ENCODE assay signal across 21 cellular contexts in the genomic region with DNA sequence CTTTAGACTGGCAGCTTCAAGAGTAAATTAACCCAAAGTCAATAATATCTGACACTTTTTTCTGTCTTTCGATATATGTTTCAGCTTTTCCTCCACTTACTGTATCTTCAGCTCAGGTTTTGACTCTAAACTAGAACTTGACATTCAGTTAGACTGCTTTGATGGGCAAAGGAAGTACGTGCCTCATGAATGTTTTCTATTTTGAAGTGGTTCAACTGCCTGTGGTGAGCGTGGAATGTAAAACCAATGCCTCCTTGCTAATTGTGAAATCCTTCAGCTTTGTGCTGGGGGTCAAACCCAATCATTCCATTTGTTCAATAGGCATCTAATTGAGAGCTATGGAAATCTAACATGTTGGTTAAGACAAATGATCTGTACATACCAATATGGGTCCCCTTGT.
DNase-seq lines count a peak whose midpoint lies in the region; ATAC-seq and TF ChIP-seq lines count a peak whose summit lies in the region.
"Had no signal": no experiment of that assay in that cellular context is flagged by ENCODE, and none has a peak within 500 bp of the region (broad histone marks: within the 10 kb centered on the region; RNA-seq: fewer than 3 reads in every experiment).

No MANE protein-coding gene starts in this region.

- H2AFZ ChIP-seq in GM23338 = no peak overlapping the region

- DNase-seq in astrocyte of the hippocampus (ENCODE audit: low read depth, low spot score) = peak; percentile 41
- DNase-seq in T-helper 2 cell treated with Interferon-gamma antibody and Interleukin-4, amounts not matched to agents 5 μg/mL and 100 μg/mL, for 36 hours (ENCODE audit: low spot score) = no peak
- DNase-seq in GM23338 (ENCODE audit: low spot score) = no peak
- DNase-seq: colonic mucosa; glutamatergic neuron; left ventricle myocardium superior; mucosa of descending colon; NCI-H1694; NCI-H226; RPMI8226; small intestine; stimulated activated CD4-positive, alpha-beta T cell treated with anti-CD3 and anti-CD28 coated beads, Interleukin-2, amount 100 ng/mL, for 48 hours; stomach; trophoblast cell had no signal

- H3K36me3 ChIP-seq in GM23338 (ENCODE audit: insufficient read depth) = peaks cover 4% of the 10 kb centered on the region; the same call in 1 of the 2 replicates
- H3K36me3 ChIP-seq: colonic mucosa, stomach had no signal

- no peak overlapping the region for H3K4me2 ChIP-seq in GM23338

- no peak overlapping the region for H3K4me3 Mint-ChIP-seq in T-helper 2 cell treated with Interferon-gamma antibody and Interleukin-4, amounts not matched to agents 5 μg/mL and 100 μg/mL, for 36 hours
- H3K4me3 Mint-ChIP-seq in activated T-helper 17 cell treated with anti-CD3 and anti-CD28 coated beads, Interleukin-2, amount 50 U/mL, for 72 hours = no peak overlapping the region
- H3K4me3 Mint-ChIP-seq in GM23338 = no peak overlapping the region
- H3K4me3 Mint-ChIP-seq: brain, neural crest cell had no signal

- no peaks in the 10 kb centered on the region for H3K4me1 ChIP-seq in GM23338 (ENCODE audit: insufficient read depth)
- H3K4me1 ChIP-seq: colonic mucosa, stomach had no signal

- H3K79me2 ChIP-seq in GM23338 (replicated peaks; ENCODE audit: insufficient read depth) = no peaks in the 10 kb centered on the region

- H3K9me2 ChIP-seq in GM23338 (ENCODE audit: insufficient read depth) = no peaks in the 10 kb centered on the region

- H3F3A ChIP-seq in GM23338 (replicated peaks; ENCODE audit: low read depth) = no peaks in the 10 kb centered on the region

- no peak for TF ChIP-seq CTCF in GM23338 (conservative IDR thresholded peaks at IDR 0.05; ENCODE audit: low read depth in 2 of 2)

- H3K27me3 Mint-ChIP-seq in T-helper 2 cell treated with Interferon-gamma antibody and Interleukin-4, amounts not matched to agents 5 μg/mL and 100 μg/mL, for 36 hours (ENCODE audit: low read depth) = no peaks in the 10 kb centered on the region
- no peaks in the 10 kb centered on the region for H3K27me3 Mint-ChIP-seq in activated T-helper 17 cell treated with anti-CD3 and anti-CD28 coated beads, Interleukin-2, amount 50 U/mL, for 72 hours
- H3K27me3 Mint-ChIP-seq in GM23338 (ENCODE audit: insufficient read depth, low read depth, poor library complexity) = no peaks in the 10 kb centered on the region
- H3K27me3 Mint-ChIP-seq: brain had no signal

- ATAC-seq in GM18520 (IDR thresholded peaks at IDR 0.05; ENCODE audit: unreplicated experiment) (peak; percentile 13), GM21529 (IDR thresholded peaks at IDR 0.05; ENCODE audit: unreplicated experiment) (peak; percentile 13), HG03439 (IDR thresholded peaks at IDR 0.05; ENCODE audit: unreplicated experiment) (peak; percentile 18), GM23338 (no peak), GM21825 (IDR thresholded peaks at IDR 0.05; ENCODE audit: unreplicated experiment) (no peak)
- no peak for ATAC-seq in activated T-helper 17 cell treated with anti-CD3 and anti-CD28 coated beads, Interleukin-2, amount 50 U/mL, for 72 hours (replicated peaks)
- ATAC-seq: left ventricle myocardium superior, mucosa of descending colon had no signal

- no peaks in the 10 kb centered on the region for H3K27me3 ChIP-seq in GM23338 (ENCODE audit: insufficient read depth)
- H3K27me3 ChIP-seq: colonic mucosa, stomach had no signal

- no peaks in the 10 kb centered on the region for H3K36me3 Mint-ChIP-seq in T-helper 2 cell treated with Interferon-gamma antibody and Interleukin-4, amounts not matched to agents 5 μg/mL and 100 μg/mL, for 36 hours (ENCODE audit: low read depth)
- no peaks in the 10 kb centered on the region for H3K36me3 Mint-ChIP-seq in activated T-helper 17 cell treated with anti-CD3 and anti-CD28 coated beads, Interleukin-2, amount 50 U/mL, for 72 hours (ENCODE audit: low read depth)
- H3K36me3 Mint-ChIP-seq in GM23338 (ENCODE audit: low read depth) = peaks cover 3% of the 10 kb centered on the region; the same call in 1 of the 3 replicates
- H3K36me3 Mint-ChIP-seq: brain had no signal

- no peak overlapping the region for H3K27ac ChIP-seq in GM23338 (ENCODE audit: low read depth)
- H3K27ac ChIP-seq: colonic mucosa, stomach had no signal

- H3K4me1 Mint-ChIP-seq in T-helper 2 cell treated with Interferon-gamma antibody and Interleukin-4, amounts not matched to agents 5 μg/mL and 100 μg/mL, for 36 hours (ENCODE audit: low read depth) = no peaks in the 10 kb centered on the region
- H3K4me1 Mint-ChIP-seq in activated T-helper 17 cell treated with anti-CD3 and anti-CD28 coated beads, Interleukin-2, amount 50 U/mL, for 72 hours = no peaks in the 10 kb centered on the region
- no peaks in the 10 kb centered on the region for H3K4me1 Mint-ChIP-seq in GM23338
- H3K4me1 Mint-ChIP-seq: brain, neural crest cell had no signal

- H3K9me3 Mint-ChIP-seq in T-helper 2 cell treated with Interferon-gamma antibody and Interleukin-4, amounts not matched to agents 5 μg/mL and 100 μg/mL, for 36 hours = peaks cover 7% of the 10 kb centered on the region
- H3K9me3 Mint-ChIP-seq in activated T-helper 17 cell treated with anti-CD3 and anti-CD28 coated beads, Interleukin-2, amount 50 U/mL, for 72 hours = peaks cover 6% of the 10 kb centered on the region
- H3K9me3 Mint-ChIP-seq in GM23338 = peaks cover 7% of the 10 kb centered on the region; the same call in 2 of the 3 replicates

- H3K4me3 ChIP-seq in GM23338 = no peak overlapping the region
- H3K4me3 ChIP-seq: colonic mucosa, mucosa of descending colon, stomach had no signal

- no peak overlapping the region for H3K27ac Mint-ChIP-seq in T-helper 2 cell treated with Interferon-gamma antibody and Interleukin-4, amounts not matched to agents 5 μg/mL and 100 μg/mL, for 36 hours
- no peak overlapping the region for H3K27ac Mint-ChIP-seq in activated T-helper 17 cell treated with anti-CD3 and anti-CD28 coated beads, Interleukin-2, amount 50 U/mL, for 72 hours
- H3K27ac Mint-ChIP-seq in GM23338 = no peak overlapping the region
- H3K27ac Mint-ChIP-seq: brain had no signal

- no peaks in the 10 kb centered on the region for H4K20me1 ChIP-seq in GM23338 (replicated peaks; ENCODE audit: insufficient read depth)

TF ChIP-seq in GM23338, 12 proteins besides CTCF, POLR2A, EP300 and RAD21:
- no peak for TF ChIP-seq ZNF331 (CRISPR knock-in tag; IDR thresholded peaks at IDR 0.05; ENCODE audit: low read depth)

Comparison
In these comparisons a context has a peak if more than half of its experiments do, and no peak if none do; other contexts are left out.
1. ATAC-seq: peak in GM18520 (single experiment), GM21529 (single experiment) and HG03439 (single experiment); none in activated T-helper 17 cell treated with anti-CD3 and anti-CD28 coated beads, Interleukin-2, amount 50 U/mL, for 72 hours (single experiment), GM23338 (single experiment) and GM21825 (single experiment).